Comparison of ENCODE assay signal across 1 cellular context in genomic region chr7:106563466-106564150, GRCh38.
TF ChIP-seq lines count a peak whose summit lies in the region.

No MANE protein-coding gene starts in this region.

TF ChIP-seq in SK-N-SH treated with all-trans-retinoic acid at 6 μM for 48 hours, 23 proteins besides CTCF, POLR2A, EP300 and RAD21 (continued from another document):
- TF ChIP-seq GLIS3 (CRISPR knock-in tag; IDR thresholded peaks at IDR 0.05) (no peak), ZFP30 (CRISPR knock-in tag; IDR thresholded peaks at IDR 0.05) (no peak), ZNF565 (CRISPR knock-in tag; conservative IDR thresholded peaks at IDR 0.05; ENCODE audit: low read depth) (no peak), BACH2 (CRISPR knock-in tag; IDR thresholded peaks at IDR 0.05; ENCODE audit: borderline replicate concordance) (no peak), ESRRG (CRISPR knock-in tag; IDR thresholded peaks at IDR 0.05) (no peak), ARNTL (CRISPR knock-in tag; IDR thresholded peaks at IDR 0.05; ENCODE audit: borderline replicate concordance, low read depth) (no peak), ZNF70 (CRISPR knock-in tag; IDR thresholded peaks at IDR 0.05) (no peak), OSR1 (CRISPR knock-in tag; IDR thresholded peaks at IDR 0.05) (no peak), CSDC2 (CRISPR knock-in tag; IDR thresholded peaks at IDR 0.05) (no peak), ZFP3 (CRISPR knock-in tag; IDR thresholded peaks at IDR 0.05) (no peak)
